18 cellular contexts compared by ENCODE assay signal in genomic region chr6:138229663-138230194, GRCh38. TPM values are rescaled to one million over a fixed set of nuclear protein-coding genes. Genes with fewer than 3 reads are reported as not detected.
"Had no signal": no experiment of that assay in that cellular context is flagged by ENCODE, and none has a peak within 500 bp of the region (broad histone marks: within the 10 kb centered on the region; RNA-seq: fewer than 3 reads in every experiment).

No MANE protein-coding gene starts in this region.

- ATAC-seq: activated CD4-positive, alpha-beta T cell treated with anti-CD3 and anti-CD28 coated beads for 36 hours; activated CD8-positive, alpha-beta memory T cell treated with anti-CD3 and anti-CD28 coated beads, Interleukin-2, amount 10 ng/mL, durations not matched to agents 7 days and 5 days; left ventricle myocardium superior; naive thymus-derived CD8-positive, alpha-beta T cell; stimulated activated naive B cell treated with anti-CD40 and anti-IgM and Interleukin-4, amounts not matched to agents 10 μg/mL and 1 μg/mL and 100 μg/mL, for 72 hours had no signal

- H3K27me3 ChIP-seq: adrenal gland, esophagus muscularis mucosa, tibial nerve had no signal

- H3K4me3 ChIP-seq: adrenal gland, esophagus muscularis mucosa, tibial nerve had no signal

- H3K27ac ChIP-seq: esophagus muscularis mucosa, tibial nerve had no signal

- H3K9me3 ChIP-seq: adrenal gland, esophagus muscularis mucosa, tibial nerve had no signal

- H3K4me1 ChIP-seq: adrenal gland, esophagus muscularis mucosa, tibial nerve had no signal

- DNase-seq: activated CD4-positive, alpha-beta memory T cell treated with anti-CD3 and anti-CD28 coated beads for 36 hours; activated CD4-positive, alpha-beta T cell treated with anti-CD3 and anti-CD28 coated beads for 36 hours; activated CD8-positive, alpha-beta memory T cell treated with anti-CD3 and anti-CD28 coated beads, Interleukin-2, amount 10 ng/mL, durations not matched to agents 7 days and 5 days; activated T-cell treated with anti-CD3 and anti-CD28 coated beads, Interleukin-2, amount 50 U/mL, for 24 hours; adrenal gland; left ventricle myocardium superior; naive thymus-derived CD8-positive, alpha-beta T cell; stimulated activated CD4-positive, alpha-beta T cell treated with anti-CD3 and anti-CD28 coated beads, Interleukin-2, amount 100 ng/mL, for 48 hours; stimulated activated naive B cell treated with anti-CD40 and anti-IgM and Interleukin-4, amounts not matched to agents 10 μg/mL and 1 μg/mL and 100 μg/mL, for 72 hours; substantia nigra; T-helper 1 cell had no signal

- H3K36me3 ChIP-seq: adrenal gland, esophagus muscularis mucosa, tibial nerve had no signal

RNA-seq across cellular contexts. Expression of gene PBOV1, which starts 11.4 kb away (rescaled TPM):
- total RNA-seq: activated CD4-positive, alpha-beta memory T cell treated with anti-CD3 and anti-CD28 coated beads for 36 hours; activated CD4-positive, alpha-beta T cell treated with anti-CD3 and anti-CD28 coated beads for 36 hours; activated CD8-positive, alpha-beta memory T cell treated with anti-CD3 and anti-CD28 coated beads, Interleukin-2, amount 10 ng/mL, durations not matched to agents 7 days and 5 days; adrenal gland; chondrocyte; esophagus muscularis mucosa; glomerular endothelial cell; kidney epithelial cell; left ventricle myocardium superior; mucosa of gallbladder; naive thymus-derived CD8-positive, alpha-beta T cell; skeletal muscle tissue; tibial nerve had no signal
- polyA plus RNA-seq: adrenal gland; naive thymus-derived CD8-positive, alpha-beta T cell had no signal
